In the genomic region with DNA sequence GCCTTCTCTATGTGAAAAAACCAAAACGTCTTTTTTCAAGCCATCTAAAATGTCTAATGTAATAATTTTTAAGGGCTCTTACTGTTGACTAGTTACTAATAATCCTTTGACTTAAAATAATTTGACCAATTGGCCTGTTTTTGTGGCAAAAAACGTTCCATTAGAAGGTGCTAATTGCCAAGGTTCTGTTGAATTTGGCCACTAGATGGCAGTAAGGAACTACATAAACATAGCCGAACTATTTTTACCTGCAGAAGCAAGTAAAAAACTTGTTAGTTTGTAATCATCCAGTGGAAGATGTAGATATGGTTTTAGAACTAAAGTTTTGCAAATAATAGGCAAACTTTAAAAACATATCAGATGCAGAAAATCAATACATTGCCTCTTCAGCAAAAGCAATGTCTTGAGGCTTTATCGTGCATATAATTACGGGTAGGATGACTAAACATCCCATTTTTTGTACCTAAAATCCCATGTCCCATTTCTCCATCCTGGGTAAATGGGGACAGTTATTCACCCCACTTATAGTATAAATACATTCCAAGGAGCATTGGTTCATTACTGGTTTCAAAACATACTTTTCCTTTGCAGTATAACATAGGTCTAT, we compare ENCODE assay signal across 8 cellular contexts. TPM values are rescaled to one million over a fixed set of nuclear protein-coding genes. Genes with fewer than 3 reads are reported as not detected.
A peak's percentile ranks its signal among the peaks of the same experiment; 100 is the strongest.
DNase-seq lines count a peak whose midpoint lies in the region; ATAC-seq and TF ChIP-seq lines count a peak whose summit lies in the region.

No MANE protein-coding gene starts in this region.

- no peak for ATAC-seq in HG03457 (IDR thresholded peaks at IDR 0.05; ENCODE audit: unreplicated experiment)
- ATAC-seq in HG02759 (IDR thresholded peaks at IDR 0.05; ENCODE audit: unreplicated experiment), result no peak

- H3K4me1 ChIP-seq in tibial nerve, result peaks cover 0 to 19% (median 0%) of the 10 kb centered on the region in 4 donors

- H3K36me3 ChIP-seq in BJ (ENCODE audit: control insufficient read depth, insufficient read depth, low read length) (no peaks in the 10 kb centered on the region), tibial nerve (no peaks in the 10 kb centered on the region)

- POLR2A ChIA-PET in BJ (lab: Charles Lee), result no interaction called here

- H3K27me3 ChIP-seq in BJ (ENCODE audit: control insufficient read depth, insufficient read depth, low read length) (no peaks in the 10 kb centered on the region; the same call in 1 of the 2 replicates), tibial nerve (no peaks in the 10 kb centered on the region)

- H3K27ac ChIP-seq in tibial nerve, result no peak overlapping the region

- 37 to 40% methylated on average over 5 of the region's 5 CpGs for WGBS in tibial nerve, 2 donors

- in situ Hi-C loops in astrocyte of the cerebellum (cut with HindIII; ENCODE audit: low sequenced_read_pairs), result no loop called here

- H3K4me3 ChIP-seq in BJ (ENCODE audit: low read depth, low read length) (no peak overlapping the region), astrocyte of the cerebellum (ENCODE audit: low read depth, low read length) (no peak overlapping the region), tibial nerve (no peak overlapping the region)

- no peak for DNase-seq in BJ (ENCODE audit: low read depth)
- peak; percentile 44 for DNase-seq in NCI-H146 treated with DMSO at 0.1 percent for 48 hours (lab: John Stamatoyannopoulos, UW; ENCODE audit: unreplicated experiment)
- peak; percentile 60 for DNase-seq in astrocyte of the cerebellum (ENCODE audit: low read depth)
- DNase-seq in inferior parietal cortex (ENCODE audit: extremely low spot score), result peak; percentile 91
- peak in 1 of 2 donors; percentile 70 for DNase-seq in tibial nerve (ENCODE audit: low spot score in 2 of 2)

- no peak for TF ChIP-seq EP300 in tibial nerve (IDR thresholded peaks at IDR 0.05)

- no peaks in the 10 kb centered on the region for H3K9me3 ChIP-seq in tibial nerve

- CTCF ChIA-PET in BJ (lab: Yijun Ruan, JAX), result interaction anchor here (0.6 to 1.6 kb wide), 4 partner anchors 14 to 238 kb away, joined by 3 to 6 read pairs (median 4); no protein-coding TSS in a partner anchor

- TF ChIP-seq CTCF in BJ (IDR thresholded peaks at IDR 0.05; ENCODE audit: insufficient read depth, low read depth, low read length) (peak; percentile 63), GM12872 (IDR thresholded peaks at IDR 0.05; ENCODE audit: insufficient read depth, low read depth, low read length) (peak; percentile 59), astrocyte of the cerebellum (IDR thresholded peaks at IDR 0.05; ENCODE audit: low read depth, low read length, missing control alignments) (peak; percentile 51), tibial nerve (IDR thresholded peaks at IDR 0.05) (peak; percentile 67 to 86 (median 72))

- TF ChIP-seq POLR2A in tibial nerve (IDR thresholded peaks at IDR 0.05), result no peak

RNA-seq across cellular contexts. Expression of a gene that starts 57.6 kb away (rescaled TPM):
- not detected in 2 replicates for polyA plus RNA-seq in BJ (2011; rRNA removed)
- polyA minus RNA-seq in BJ (2011; rRNA and poly(A)+ RNA removed), result not detected in 2 replicates
- not detected for total RNA-seq in tibial nerve
